24 cellular contexts compared by ENCODE assay signal in the genomic region with DNA sequence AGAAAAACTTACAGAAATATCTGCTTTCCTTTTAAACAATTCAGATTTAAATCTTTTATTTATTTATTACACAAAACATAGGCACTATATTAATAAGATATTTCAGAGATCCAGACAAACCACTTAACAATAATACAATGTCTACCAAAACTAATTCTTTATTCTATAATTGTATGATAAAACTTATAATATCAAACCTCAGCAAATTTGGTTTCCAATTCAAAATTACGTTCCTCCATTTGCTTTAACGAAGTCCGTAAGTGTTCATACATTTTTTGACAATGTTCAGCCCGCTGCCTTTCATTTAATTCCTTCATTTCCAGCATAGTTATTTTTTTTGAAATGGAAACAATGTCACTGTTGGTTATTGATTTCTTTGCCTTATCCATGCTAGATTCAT.
"Had no signal": no experiment of that assay in that cellular context is flagged by ENCODE, and none has a peak within 500 bp of the region (broad histone marks: within the 10 kb centered on the region; RNA-seq: fewer than 3 reads in every experiment).

No MANE protein-coding gene starts in this region.

- H3K9me3 ChIP-seq: MG63, SK-N-SH had no signal

- H3K27me3 ChIP-seq: MG63 had no signal

- H3K4me3 ChIP-seq: MG63 had no signal

- H3K27ac ChIP-seq: HL-60, RWPE1 had no signal

- ATAC-seq: Panc1, PC-3 had no signal

- DNase-seq: KG1, MG63, NCI-H1092, NCI-H1105 treated with DMSO at 0.1 percent for 48 hours, NCI-H1417 treated with DMSO at 0.1 percent for 48 hours, NCI-H146, NCI-H1694 treated with DMSO at 0.1 percent for 48 hours, NCI-H1930, NCI-H2081, NCI-H2107, NCI-H226, NCI-H446, NCI-H510A, NCI-H524 treated with DMSO at 0.1 percent for 48 hours, NCI-H69, NCI-H774, PC-3, SHP77, SK-N-SH, SW 1271 had no signal

- FAIRE-seq: HTR-8/SVneo had no signal

- H3K9ac ChIP-seq: SK-N-SH had no signal

- H3K4me2 ChIP-seq: SK-N-SH had no signal
